ENCODE assay signal across 11 cellular contexts in the genomic region with DNA sequence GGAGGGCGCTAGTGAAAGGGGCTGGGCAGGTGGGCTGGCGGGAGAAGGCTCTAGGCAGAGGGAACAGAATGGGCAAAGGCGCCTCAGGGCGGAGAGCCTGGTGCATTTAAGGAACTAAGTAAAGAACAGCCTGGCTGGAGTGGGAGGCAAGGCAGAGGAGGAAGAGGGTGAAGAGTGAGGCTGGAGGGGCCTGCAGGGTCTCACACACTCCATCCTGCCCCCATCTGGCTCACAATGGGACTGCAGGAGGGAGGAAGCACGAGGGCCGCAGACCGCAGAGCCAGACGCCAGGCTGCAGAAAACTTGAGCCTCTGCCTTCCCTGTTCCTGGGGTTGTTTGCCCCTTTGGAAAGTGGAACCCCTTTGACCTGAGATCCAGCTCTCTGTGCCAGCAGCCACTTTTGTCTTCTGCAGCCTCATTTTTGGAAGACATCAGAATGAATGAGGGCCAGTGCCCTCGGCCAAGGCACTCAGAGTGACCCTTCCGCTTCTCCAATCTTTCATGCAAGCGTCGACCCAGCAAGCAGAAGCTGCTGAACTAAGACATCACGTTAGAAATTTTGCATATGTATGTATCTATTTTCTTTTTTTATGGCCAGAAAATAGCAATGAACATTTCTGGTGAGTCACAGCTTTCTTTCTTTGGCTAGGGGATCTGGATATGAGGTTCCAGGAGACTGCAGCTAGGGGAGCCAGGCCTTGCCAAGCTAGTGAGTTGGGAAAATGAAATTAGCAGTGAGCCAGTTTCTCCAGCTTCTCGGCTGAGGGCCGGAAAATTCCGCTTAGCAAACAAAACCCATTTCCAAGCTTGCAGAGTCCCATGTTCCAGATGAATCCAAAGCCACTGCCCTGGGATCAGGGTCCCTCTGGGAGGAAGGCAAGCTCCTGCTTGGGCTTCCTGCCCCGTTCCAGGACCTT.
DNase-seq lines count a peak whose midpoint lies in the region; ATAC-seq and TF ChIP-seq lines count a peak whose summit lies in the region.
"Had no signal": no experiment of that assay in that cellular context is flagged by ENCODE, and none has a peak within 500 bp of the region (broad histone marks: within the 10 kb centered on the region; RNA-seq: fewer than 3 reads in every experiment).

No MANE protein-coding gene starts in this region.

- DNase-seq in adipocyte (ENCODE audit: low read depth) = no peak
- DNase-seq in right cardiac atrium = peak; percentile 63 to 85 (median 78)
- peak; percentile 10 for DNase-seq in skeletal muscle cell (ENCODE audit: low read depth)
- no peak for DNase-seq in dermis blood vessel endothelial cell
- DNase-seq in activated CD4-positive, CD25-positive, alpha-beta regulatory T cell (lab: John Stamatoyannopoulos, UW) = no peak
- DNase-seq: NCI-H1105 treated with DMSO at 0.1 percent for 48 hours, T-helper 1 cell had no signal

- peak overlapping the region; percentile 48 for H3K9ac ChIP-seq in adipocyte (ENCODE audit: low read length)

- TF ChIP-seq CTCF in GM12875 (IDR thresholded peaks at IDR 0.05; ENCODE audit: borderline replicate concordance, insufficient read depth, low read depth, low read length) = peak; percentile 23; the same call in 1 of the 2 replicates

- H3K36me3 ChIP-seq in adipocyte (ENCODE audit: control insufficient read depth, insufficient read depth, low read length, severe bottlenecking) = no peaks in the 10 kb centered on the region

- no peak overlapping the region for H3K27ac ChIP-seq in right cardiac atrium (ENCODE audit: low read length)

- H3K27me3 ChIP-seq in adipocyte (replicated peaks; ENCODE audit: control insufficient read depth, insufficient read depth, low read length) (peaks cover 7% of the 10 kb centered on the region), right cardiac atrium (ENCODE audit: control insufficient read depth, insufficient read depth) (no peaks in the 10 kb centered on the region)

- H3K4me3 ChIP-seq in GM12875 (ENCODE audit: low read depth, low read length) (no peak overlapping the region), adipocyte (ENCODE audit: low read length) (peak overlapping the region; percentile 54), right cardiac atrium (ENCODE audit: low read length) (no peak overlapping the region), skeletal muscle cell (ENCODE audit: low read depth, low read length) (no peak overlapping the region)
- H3K4me3 ChIP-seq: skin epidermis had no signal

- no peaks in the 10 kb centered on the region for H3K9me3 ChIP-seq in adipocyte (ENCODE audit: control insufficient read depth, low read length)
- no peaks in the 10 kb centered on the region for H3K9me3 ChIP-seq in right cardiac atrium (ENCODE audit: control insufficient read depth, low read length)

- WGBS in right cardiac atrium = 66% methylated on average over 17 of the region's 17 CpGs

- ATAC-seq in right cardiac atrium (peak; percentile 74 to 86), GM18870 (IDR thresholded peaks at IDR 0.05; ENCODE audit: unreplicated experiment) (no peak), HG02642 (IDR thresholded peaks at IDR 0.05; ENCODE audit: poor library complexity, unreplicated experiment) (no peak)

- intact Hi-C loops in right cardiac atrium (cut with DNase I) = no loop called here

- peaks cover 15% of the 10 kb centered on the region for H3K4me1 ChIP-seq in adipocyte (ENCODE audit: control insufficient read depth, insufficient read depth, low read length)
- H3K4me1 ChIP-seq in right cardiac atrium (ENCODE audit: control insufficient read depth, insufficient read depth, low read length) = no peaks in the 10 kb centered on the region

Comparison
In these comparisons a context has a peak if more than half of its experiments do, and no peak if none do; other contexts are left out.
1. DNase-seq: peak in right cardiac atrium (3 of 3) and skeletal muscle cell (single experiment); none in adipocyte (single experiment), dermis blood vessel endothelial cell (single experiment) and activated CD4-positive, CD25-positive, alpha-beta regulatory T cell (0 of 4).
2. ATAC-seq: peak in right cardiac atrium (2 of 2); none in GM18870 (single experiment) and HG02642 (single experiment).